In the genomic region with DNA sequence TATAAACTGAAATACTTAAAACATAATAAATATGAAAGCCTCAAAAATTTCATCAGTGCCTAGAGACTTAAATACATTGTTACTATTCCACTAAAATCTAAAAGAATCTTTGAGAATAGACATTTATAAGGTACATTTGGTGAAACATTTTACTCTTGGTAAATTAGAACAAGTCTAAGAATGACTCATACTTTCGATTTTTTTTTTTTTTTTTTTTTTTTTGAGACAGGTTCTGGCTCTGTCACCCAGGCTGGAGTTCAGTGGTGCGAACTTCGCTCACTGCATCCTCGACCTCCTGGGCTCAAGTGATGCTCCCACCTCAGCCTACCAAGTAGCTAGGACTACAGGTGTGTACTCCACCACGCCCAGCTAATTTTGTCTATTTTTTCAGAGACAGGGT, we compare ENCODE assay signal across 1 cellular context.
TF ChIP-seq lines count a peak whose summit lies in the region.

No MANE protein-coding gene starts in this region.

TF ChIP-seq in GM12878, 131 proteins besides CTCF, POLR2A, EP300 and RAD21:
- TF ChIP-seq ZNF384 (IDR thresholded peaks at IDR 0.05; ENCODE audit: borderline replicate concordance, low read depth, low read length) (peak; percentile 78), MTA3 (IDR thresholded peaks at IDR 0.05; ENCODE audit: borderline replicate concordance, low read length) (no peak), RAD51 (IDR thresholded peaks at IDR 0.05) (no peak), JUNB (IDR thresholded peaks at IDR 0.05) (peak; percentile 64), TCF12 (IDR thresholded peaks at IDR 0.05; ENCODE audit: low read depth, low read length) (no peak)
TF ChIP-seq in GM12878: peak in this region for 2.
